ENCODE assay signal across 8 cellular contexts in the genomic region with DNA sequence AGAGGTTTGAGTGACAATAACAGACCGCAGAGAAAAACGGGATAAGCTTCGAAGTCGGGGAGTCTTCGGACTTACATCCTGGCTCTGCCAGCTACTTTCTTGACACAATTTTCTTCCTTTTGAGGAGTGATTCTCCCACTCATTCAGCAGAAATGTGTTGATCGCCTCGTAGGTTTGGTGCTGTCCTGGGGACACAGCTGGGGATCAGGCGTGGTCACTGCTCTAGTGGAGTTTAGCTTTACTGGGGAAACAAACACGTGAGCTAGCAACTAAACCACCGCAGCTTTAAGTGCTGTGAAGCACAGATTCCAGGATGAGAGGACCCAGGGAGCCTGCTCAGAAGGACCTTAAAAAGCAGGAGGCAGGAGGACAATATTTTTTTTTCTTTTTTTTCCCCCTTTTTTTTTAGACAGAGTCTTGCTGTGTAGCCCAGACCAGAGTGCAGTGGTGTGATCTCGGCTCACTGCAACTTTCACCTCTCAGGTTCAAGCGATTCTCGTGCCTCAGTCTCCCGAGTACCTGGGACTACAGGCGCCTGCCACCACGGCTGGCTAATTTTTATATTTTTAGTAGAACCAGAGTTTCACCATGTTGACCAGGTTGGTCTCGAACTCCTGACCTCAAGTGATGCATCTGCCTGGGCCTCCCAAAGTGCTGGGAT. TPM values are rescaled to one million over a fixed set of nuclear protein-coding genes. Genes with fewer than 3 reads are reported as not detected.
DNase-seq lines count a peak whose midpoint lies in the region; ATAC-seq and TF ChIP-seq lines count a peak whose summit lies in the region.

No MANE protein-coding gene starts in this region.

- H3K36me3 Mint-ChIP-seq in T-cell = peaks cover 35% of the 10 kb centered on the region
- peaks cover 9% of the 10 kb centered on the region for H3K36me3 Mint-ChIP-seq in progenitor cell of endocrine pancreas (ENCODE audit: insufficient read depth)

- peaks cover 40 to 46% (median 40%) of the 10 kb centered on the region in 3 donors for H3K4me1 Mint-ChIP-seq in T-cell
- H3K4me1 Mint-ChIP-seq in progenitor cell of endocrine pancreas (ENCODE audit: low read depth) = peaks cover 14% of the 10 kb centered on the region

- H3K27ac Mint-ChIP-seq in T-cell = peak overlapping the region; percentile 93 to 100
- H3K27ac Mint-ChIP-seq in progenitor cell of endocrine pancreas = peak overlapping the region; percentile 100

- no peak for ATAC-seq in T-cell (replicated peaks in 1 of 4)

- no peaks in the 10 kb centered on the region for H3K9me3 Mint-ChIP-seq in T-cell
- H3K9me3 Mint-ChIP-seq in progenitor cell of endocrine pancreas (ENCODE audit: low read depth) = no peaks in the 10 kb centered on the region

- TF ChIP-seq CTCF in foreskin fibroblast (IDR thresholded peaks at IDR 0.05; ENCODE audit: low read depth, low read length) (no peak), progenitor cell of endocrine pancreas (IDR thresholded peaks at IDR 0.05; ENCODE audit: unreplicated experiment) (no peak)

- peak overlapping the region; percentile 85 to 96 (median 87) for H3K4me3 Mint-ChIP-seq in T-cell
- peak overlapping the region; percentile 96 for H3K4me3 Mint-ChIP-seq in progenitor cell of endocrine pancreas (ENCODE audit: low read depth)

- H3K27me3 Mint-ChIP-seq in T-cell (no peaks in the 10 kb centered on the region), progenitor cell of endocrine pancreas (no peaks in the 10 kb centered on the region)

- peak overlapping the region; percentile 42 to 75 for H3K4me3 ChIP-seq in foreskin fibroblast (ENCODE audit: low read depth in 1 of 2, low read length in 2 of 2)

- DNase-seq in NCI-H2227 (lab: John Stamatoyannopoulos, UW; ENCODE audit: unreplicated experiment) (peak; percentile 75), NCI-H2227 treated with DMSO at 0.1 percent for 48 hours (lab: John Stamatoyannopoulos, UW) (no peak), T-cell (no peak), foreskin fibroblast (peak; percentile 51 to 69), progenitor cell of endocrine pancreas (ENCODE audit: low spot score, unreplicated experiment) (no peak), GOT3 (lab: John Stamatoyannopoulos, UW) (no peak), NCI-H524 treated with DMSO at 0.1 percent for 48 hours (lab: John Stamatoyannopoulos, UW) (no peak), MV-4-11 (lab: John Stamatoyannopoulos, UW) (no peak)

- CTCF ChIA-PET in T-cell (lab: Charles Lee) = interaction anchor here in 1 of 2 donors (1.3 to 1.4 kb wide), 2 partner anchors 12 to 230 kb away, joined by 4 to 12 read pairs; no protein-coding TSS in a partner anchor

- POLR2A ChIA-PET in T-cell (lab: Charles Lee) = interaction anchor here in 1 of 2 donors (0.6 kb wide), 1 partner anchor 1034 kb away, joined by 5 read pairs; no protein-coding TSS in a partner anchor

RNA-seq across cellular contexts. Expression of gene NUBP1, which starts 0.9 kb away (rescaled TPM):
- 10 to 100 TPM; 17.5 to 29.4 (median 25.9) TPM for total RNA-seq in T-cell
- 28.1 TPM in 2 replicates for total RNA-seq in progenitor cell of endocrine pancreas

RNA-seq across cellular contexts. Expression of gene TEKT5, which starts 49.8 kb away (rescaled TPM):
- total RNA-seq in T-cell (not detected), progenitor cell of endocrine pancreas (0.29 and 0.58 TPM in 2 replicates)

Comparison
In these comparisons a context has a peak if more than half of its experiments do, and no peak if none do; other contexts are left out.
1. DNase-seq: peak in NCI-H2227 (single experiment) and foreskin fibroblast (2 of 2); none in NCI-H2227 treated with DMSO at 0.1 percent for 48 hours (single experiment), T-cell (0 of 34), progenitor cell of endocrine pancreas (single experiment), GOT3 (single experiment), NCI-H524 treated with DMSO at 0.1 percent for 48 hours (single experiment) and MV-4-11 (single experiment).